In genomic region chr11:103601230-103601846, GRCh38 we compare ENCODE assay signal across 8 cellular contexts.
DNase-seq lines count a peak whose midpoint lies in the region; ATAC-seq and TF ChIP-seq lines count a peak whose summit lies in the region.

No MANE protein-coding gene starts in this region.

- peak; percentile 85 to 89 for TF ChIP-seq RAD21 in liver (IDR thresholded peaks at IDR 0.05)

- H3K4me3 ChIP-seq in MM.1S (ENCODE audit: low read length) (no peak overlapping the region), choroid plexus epithelial cell (ENCODE audit: low read depth, low read length) (no peak overlapping the region), liver (ENCODE audit: low read depth in 1 of 3, low read length in 3 of 3) (no peak overlapping the region), transverse colon (no peak overlapping the region)

- H3K4me1 ChIP-seq in MM.1S (ENCODE audit: low read length) (peaks cover 10% of the 10 kb centered on the region; the same call in 1 of the 2 replicates), liver (ENCODE audit: control insufficient read depth in 4 of 4, insufficient read depth in 4 of 4, low read length in 3 of 4) (no peaks in the 10 kb centered on the region), transverse colon (no peaks in the 10 kb centered on the region)

- H3K36me3 ChIP-seq in MM.1S (replicated peaks; ENCODE audit: insufficient read depth, low read length) (no peaks in the 10 kb centered on the region), liver (ENCODE audit: control insufficient read depth in 4 of 4, insufficient read depth in 3 of 4, low read depth in 1 of 4, low read length in 3 of 4) (no peaks in the 10 kb centered on the region), transverse colon (no peaks in the 10 kb centered on the region)

- H3F3A ChIP-seq in MM.1S (ENCODE audit: insufficient read depth, low read length): no peaks in the 10 kb centered on the region

- H3K27me3 ChIP-seq in MM.1S (replicated peaks; ENCODE audit: insufficient read depth, low read length) (no peaks in the 10 kb centered on the region), liver (ENCODE audit: control insufficient read depth in 4 of 4, insufficient read depth in 4 of 4, low read length in 3 of 4) (no peaks in the 10 kb centered on the region), transverse colon (no peaks in the 10 kb centered on the region)

- no peak overlapping the region for H3K27ac ChIP-seq in MM.1S (ENCODE audit: low read length)
- no peak overlapping the region for H3K27ac ChIP-seq in liver (ENCODE audit: low read depth in 1 of 2, low read length in 2 of 2)
- H3K27ac ChIP-seq in transverse colon: no peak overlapping the region

- no peak overlapping the region for H2AFZ ChIP-seq in MM.1S (ENCODE audit: low read length)

- peak; percentile 98 for ATAC-seq in GM18498 (IDR thresholded peaks at IDR 0.05; ENCODE audit: unreplicated experiment)
- peak; percentile 95 for ATAC-seq in HG02610 (IDR thresholded peaks at IDR 0.05; ENCODE audit: unreplicated experiment)

- WGBS in liver: 53% methylated on average over 3 of the region's 3 CpGs
- WGBS in transverse colon (ENCODE audit: low coverage in 1 of 2), 2 donors: 67 to 75% methylated on average over 3 of the region's 3 CpGs

- no peaks in the 10 kb centered on the region for H3K9me2 ChIP-seq in MM.1S (replicated peaks; ENCODE audit: insufficient read depth, low read length)

- TF ChIP-seq CTCF in AG09319 (IDR thresholded peaks at IDR 0.05; ENCODE audit: low read depth, low read length): peak; percentile 93
- peak; percentile 88 for TF ChIP-seq CTCF in MM.1S (IDR thresholded peaks at IDR 0.05; ENCODE audit: low read length)
- TF ChIP-seq CTCF in choroid plexus epithelial cell (conservative IDR thresholded peaks at IDR 0.05; ENCODE audit: low read depth, low read length): peak; percentile 98
- TF ChIP-seq CTCF in liver (IDR thresholded peaks at IDR 0.05; ENCODE audit: low read depth, low read length, missing input control): peak; percentile 79
- TF ChIP-seq CTCF in transverse colon (IDR thresholded peaks at IDR 0.05): peak; percentile 45 to 77 (median 54)

- H4K20me1 ChIP-seq in MM.1S (ENCODE audit: insufficient read depth, low read length): no peaks in the 10 kb centered on the region

- peak; percentile 40 for DNase-seq in AG09319 (ENCODE audit: extremely low read depth, low read depth)
- DNase-seq in MM.1S: peak; percentile 53
- peak; percentile 48 for DNase-seq in RPMI8226
- DNase-seq in choroid plexus epithelial cell (ENCODE audit: low read depth): peak; percentile 87
- DNase-seq in transverse colon: no peak

- no peak for TF ChIP-seq EP300 in transverse colon (IDR thresholded peaks at IDR 0.05; ENCODE audit: low read depth)

- H3K79me2 ChIP-seq in MM.1S (ENCODE audit: low read length): no peaks in the 10 kb centered on the region

- in situ Hi-C loops in transverse colon (cut with MboI; ENCODE audit: low pct_ligation_motif_present in 1 of 4, low pct_unique_long_range_greater_than_20kb in 1 of 4, low sequenced_read_pairs in 3 of 4): no loop called here

- no peak overlapping the region for H3K4me2 ChIP-seq in MM.1S (ENCODE audit: low read depth, low read length)

- TF ChIP-seq POLR2A in transverse colon (IDR thresholded peaks at IDR 0.05): no peak

- intact Hi-C loops in transverse colon (cut with DNase I; ENCODE audit: low total_unique reads): no loop called here

- H3K9ac ChIP-seq in MM.1S (ENCODE audit: low read length): no peak overlapping the region
- H3K9ac ChIP-seq in liver (ENCODE audit: low read depth in 1 of 2, low read length in 2 of 2): no peak overlapping the region

- H3K9me3 ChIP-seq in MM.1S (replicated peaks; ENCODE audit: insufficient read depth, low read length) (no peaks in the 10 kb centered on the region), liver (ENCODE audit: control insufficient read depth in 4 of 4, low read length in 3 of 4) (no peaks in the 10 kb centered on the region), transverse colon (no peaks in the 10 kb centered on the region)

TF ChIP-seq in liver, 16 proteins besides CTCF, POLR2A, EP300 and RAD21:
- no peak for TF ChIP-seq HNF4A (conservative IDR thresholded peaks at IDR 0.05)
- no peak for TF ChIP-seq SP1 (IDR thresholded peaks at IDR 0.05)
- no peak for TF ChIP-seq YY1 (IDR thresholded peaks at IDR 0.05)
